ENCODE assay signal across 8 cellular contexts in genomic region chr1:55214903-55215193, GRCh38. TPM values are rescaled to one million over a fixed set of nuclear protein-coding genes. Genes with fewer than 3 reads are reported as not detected.
A peak's percentile ranks its signal among the peaks of the same experiment; 100 is the strongest.
DNase-seq lines count a peak whose midpoint lies in the region; ATAC-seq and TF ChIP-seq lines count a peak whose summit lies in the region.

No MANE protein-coding gene starts in this region.

- H3K4me1 ChIP-seq in GM23338 (ENCODE audit: insufficient read depth): peaks cover 47% of the 10 kb centered on the region
- H3K4me1 ChIP-seq in Karpas-422 (ENCODE audit: low read length): peaks cover 63% of the 10 kb centered on the region
- peaks cover 15% of the 10 kb centered on the region for H3K4me1 ChIP-seq in rectal smooth muscle tissue (ENCODE audit: control insufficient read depth, insufficient read depth, low read length)

- peaks cover 9% of the 10 kb centered on the region; the same call in 1 of the 2 replicates for H4K20me1 ChIP-seq in GM23338 (replicated peaks; ENCODE audit: insufficient read depth)
- no peaks in the 10 kb centered on the region for H4K20me1 ChIP-seq in Karpas-422 (ENCODE audit: insufficient read depth, low read depth, low read length)

- H3K4me2 ChIP-seq in GM23338 (peak overlapping the region; percentile 84), Karpas-422 (ENCODE audit: low read depth, low read length, poor library complexity, severe bottlenecking) (peak overlapping the region; percentile 72)

- H3K9me2 ChIP-seq in GM23338 (ENCODE audit: insufficient read depth) (no peaks in the 10 kb centered on the region), Karpas-422 (replicated peaks; ENCODE audit: insufficient read depth, low read length) (no peaks in the 10 kb centered on the region)

- no peaks in the 10 kb centered on the region for H3K9me3 ChIP-seq in Karpas-422 (ENCODE audit: low read length)

- peaks cover 13% of the 10 kb centered on the region for H3K27me3 ChIP-seq in GM23338 (ENCODE audit: insufficient read depth)
- H3K27me3 ChIP-seq in Karpas-422 (ENCODE audit: low read length): no peaks in the 10 kb centered on the region
- H3K27me3 ChIP-seq in rectal smooth muscle tissue (ENCODE audit: control insufficient read depth, insufficient read depth, low read length): no peaks in the 10 kb centered on the region

- H3K79me2 ChIP-seq in GM23338 (replicated peaks; ENCODE audit: insufficient read depth) (peaks cover 46% of the 10 kb centered on the region), Karpas-422 (ENCODE audit: low read length) (peaks cover 61% of the 10 kb centered on the region)

- no peaks in the 10 kb centered on the region; the same call in 2 of the 3 replicates for H3K9me3 Mint-ChIP-seq in GM23338

- H3K36me3 ChIP-seq in GM23338 (ENCODE audit: insufficient read depth) (no peaks in the 10 kb centered on the region), Karpas-422 (ENCODE audit: insufficient read depth, low read length) (no peaks in the 10 kb centered on the region), rectal smooth muscle tissue (ENCODE audit: control insufficient read depth, insufficient read depth, low read length) (no peaks in the 10 kb centered on the region)

- peak overlapping the region; percentile 96 for H3K9ac ChIP-seq in Karpas-422 (ENCODE audit: low read length)
- peak overlapping the region; percentile 94 for H3K9ac ChIP-seq in rectal smooth muscle tissue (ENCODE audit: low read length)

- peaks cover 20% of the 10 kb centered on the region for H3K27me3 Mint-ChIP-seq in GM23338 (ENCODE audit: insufficient read depth, low read depth, poor library complexity)

- DNase-seq in DMS79 treated with DMSO at 0.1 percent for 48 hours (lab: John Stamatoyannopoulos, UW) (peak; percentile 41), DMS79 (lab: John Stamatoyannopoulos, UW) (no peak), GM23338 (ENCODE audit: low spot score) (peak; percentile 62), Karpas-422 (no peak), amniotic epithelial cell (ENCODE audit: low read depth) (peak; percentile 41), hepatic stellate cell (ENCODE audit: low spot score) (peak; percentile 68), COLO829 (ENCODE audit: low spot score) (no peak)

- H2AFZ ChIP-seq in GM23338 (no peak overlapping the region), Karpas-422 (ENCODE audit: low read length) (peak overlapping the region; percentile 45; the same call in 1 of the 2 replicates)

- no peak for TF ChIP-seq CTCF in GM23338 (conservative IDR thresholded peaks at IDR 0.05; ENCODE audit: low read depth in 2 of 2)

- H3K4me1 Mint-ChIP-seq in GM23338: peaks cover 56% of the 10 kb centered on the region

- H3K4me3 Mint-ChIP-seq in GM23338: peak overlapping the region; percentile 88; the same call in 2 of the 3 replicates

- peaks cover 5% of the 10 kb centered on the region; the same call in 1 of the 3 replicates for H3K36me3 Mint-ChIP-seq in GM23338 (ENCODE audit: low read depth)

- no peak overlapping the region for H3K27ac Mint-ChIP-seq in GM23338

- H3K27ac ChIP-seq in GM23338 (ENCODE audit: low read depth) (peak overlapping the region; percentile 88), Karpas-422 (ENCODE audit: low read length) (peak overlapping the region; percentile 87), rectal smooth muscle tissue (ENCODE audit: low read depth, low read length) (peak overlapping the region; percentile 96)

- no peaks in the 10 kb centered on the region for H3F3A ChIP-seq in GM23338 (replicated peaks; ENCODE audit: low read depth)

- peak; percentile 18 for ATAC-seq in GM23338

- H3K4me3 ChIP-seq in GM23338: peak overlapping the region; percentile 76
- H3K4me3 ChIP-seq in Karpas-422 (ENCODE audit: low read length): peak overlapping the region; percentile 91
- peak overlapping the region; percentile 92 for H3K4me3 ChIP-seq in rectal smooth muscle tissue (ENCODE audit: low read length)

TF ChIP-seq in GM23338, 12 proteins besides CTCF, POLR2A, EP300 and RAD21:
- TF ChIP-seq JUNB (IDR thresholded peaks at IDR 0.05; ENCODE audit: unreplicated experiment) (no peak), NANOG (IDR thresholded peaks at IDR 0.05; ENCODE audit: borderline replicate concordance) (no peak), ZNF114 (CRISPR knock-in tag; IDR thresholded peaks at IDR 0.05) (no peak), ZNF331 (CRISPR knock-in tag; IDR thresholded peaks at IDR 0.05; ENCODE audit: low read depth) (no peak), REST (IDR thresholded peaks at IDR 0.05; ENCODE audit: unreplicated experiment) (no peak), STAT1 (IDR thresholded peaks at IDR 0.05; ENCODE audit: unreplicated experiment) (no peak)

RNA-seq across cellular contexts. Expression of gene USP24, which starts 0.3 kb away (rescaled TPM):
- total RNA-seq in GM23338 (2014; rRNA removed; shearing (Covaris generic)): 32.6 and 36.2 TPM in 2 replicates
- 11.9 and 12.1 TPM in 2 replicates for polyA plus RNA-seq in GM23338 (2016; fragmentation: Nextera tagmentation; extraction: Ambion mirVana)
- total RNA-seq in Karpas-422 (2014; rRNA removed; shearing (Covaris generic); ENCODE audit: low replicate concordance): 53.9 and 89.8 TPM in 2 replicates

Comparison
In these comparisons a context has a peak if more than half of its experiments do, and no peak if none do; other contexts are left out.
1. DNase-seq: peak in DMS79 treated with DMSO at 0.1 percent for 48 hours (single experiment), GM23338 (single experiment), amniotic epithelial cell (single experiment) and hepatic stellate cell (single experiment); none in DMS79 (single experiment), Karpas-422 (single experiment) and COLO829 (single experiment).
2. Peak in every context shown above with its lines, with median percentiles within 50 percentile points of each other: H3K27ac ChIP-seq and H3K4me3 ChIP-seq.